In the genomic region with DNA sequence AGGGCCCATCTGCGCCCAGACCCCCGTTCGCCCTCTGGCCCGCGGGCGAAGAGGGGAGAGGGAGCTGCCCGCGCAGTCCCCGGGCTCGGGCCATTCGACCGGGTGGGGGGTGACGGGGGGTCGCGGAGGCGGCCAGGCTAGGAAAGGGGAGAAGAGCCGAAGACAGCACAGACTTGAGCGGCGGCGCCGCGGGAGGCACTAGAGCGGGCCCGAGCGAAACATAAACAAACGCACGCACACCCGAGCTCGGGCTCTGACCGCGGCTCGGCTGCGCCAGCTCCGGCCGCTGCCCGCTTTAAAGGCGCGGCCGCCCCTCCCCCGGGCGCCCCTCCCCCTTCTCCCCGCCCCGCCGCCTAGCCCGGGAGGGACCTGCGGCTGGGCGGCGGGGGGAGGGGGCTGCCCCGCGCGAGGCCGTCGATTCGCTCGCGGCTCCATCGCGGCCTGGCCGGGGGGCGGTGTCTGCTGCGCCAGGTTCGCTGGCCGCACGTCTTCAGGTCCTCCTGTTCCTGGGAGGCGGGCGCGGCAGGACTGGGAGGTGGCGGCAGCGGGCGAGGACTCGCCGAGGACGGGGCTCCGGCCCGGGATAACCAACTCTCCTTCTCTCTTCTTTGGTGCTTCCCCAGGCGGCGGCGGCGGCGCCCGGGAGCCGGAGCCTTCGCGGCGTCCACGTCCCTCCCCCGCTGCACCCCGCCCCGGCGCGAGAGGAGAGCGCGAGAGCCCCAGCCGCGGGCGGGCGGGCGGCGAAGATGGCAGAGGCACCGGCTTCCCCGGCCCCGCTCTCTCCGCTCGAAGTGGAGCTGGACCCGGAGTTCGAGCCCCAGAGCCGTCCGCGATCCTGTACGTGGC, we compare ENCODE assay signal across 8 cellular contexts. TPM values are rescaled to one million over a fixed set of nuclear protein-coding genes. Genes with fewer than 3 reads are reported as not detected.
DNase-seq lines count a peak whose midpoint lies in the region; ATAC-seq and TF ChIP-seq lines count a peak whose summit lies in the region.

A gene (plus strand): TSS at position 455 of the 846 bp plus-strand sequence. CDS start 292 bp downstream, at position 747.

- no peaks in the 10 kb centered on the region for H3K9me2 ChIP-seq in SK-N-SH

- peaks cover 41% of the 10 kb centered on the region for H3K4me1 Mint-ChIP-seq in activated naive CD8-positive, alpha-beta T cell treated with anti-CD3 and anti-CD28 coated beads, Interleukin-2, amount 10 ng/mL, durations not matched to agents 7 days and 5 days

- peak within 1 kb of the TSS; percentile 85 for H3K4me3 Mint-ChIP-seq in activated naive CD8-positive, alpha-beta T cell treated with anti-CD3 and anti-CD28 coated beads, Interleukin-2, amount 10 ng/mL, durations not matched to agents 7 days and 5 days

- TF ChIP-seq RAD21 in SK-N-SH (IDR thresholded peaks at IDR 0.05; ENCODE audit: low read length), result no peak

- H3K9me3 ChIP-seq in SK-N-SH, result 0 out of 2 replicates have a peak, but pooled peaks cover 3% of the 10 kb centered on the region
- no peaks in the 10 kb centered on the region for H3K9me3 ChIP-seq in thoracic aorta

- H3K36me3 ChIP-seq in SK-N-SH (replicated peaks in 1 of 2; ENCODE audit: control insufficient read depth in 1 of 2, insufficient read depth in 2 of 2, low read length in 1 of 2), result peaks cover 0 to 3% of the 10 kb centered on the region in 2 experiments
- no peaks in the 10 kb centered on the region for H3K36me3 ChIP-seq in thoracic aorta

- H3K27me3 ChIP-seq in SK-N-SH (ENCODE audit: insufficient read depth), result no peaks in the 10 kb centered on the region
- H3K27me3 ChIP-seq in thoracic aorta (replicated peaks; ENCODE audit: insufficient read depth), result no peaks in the 10 kb centered on the region

- peaks cover 8% of the 10 kb centered on the region for H3K36me3 Mint-ChIP-seq in activated naive CD8-positive, alpha-beta T cell treated with anti-CD3 and anti-CD28 coated beads, Interleukin-2, amount 10 ng/mL, durations not matched to agents 7 days and 5 days

- peak within 1 kb of the TSS; percentile 79 for H3K27ac Mint-ChIP-seq in activated naive CD8-positive, alpha-beta T cell treated with anti-CD3 and anti-CD28 coated beads, Interleukin-2, amount 10 ng/mL, durations not matched to agents 7 days and 5 days

- H3K27ac ChIP-seq in SK-N-SH (ENCODE audit: low read depth in 2 of 2, low read length in 1 of 2), result peak within 1 kb of the TSS; percentile 96 to 97
- peak within 1 kb of the TSS; percentile 100 for H3K27ac ChIP-seq in thoracic aorta

- peaks cover 36% of the 10 kb centered on the region for H3K79me2 ChIP-seq in SK-N-SH (ENCODE audit: insufficient read depth)

- peaks cover 30% of the 10 kb centered on the region for H3F3A ChIP-seq in SK-N-SH (replicated peaks; ENCODE audit: insufficient read depth)

- POLR2A ChIA-PET in SK-N-SH (lab: Yijun Ruan, JAX), result interaction anchor here (0.8 to 4.8 kb wide), 11 partner anchors 15 to 534 kb away, joined by 3 to 69 read pairs (median 4); a partner anchor contains a TSS
- POLR2A ChIA-PET in activated naive CD8-positive, alpha-beta T cell treated with anti-CD3 and anti-CD28 coated beads, Interleukin-2, amount 10 ng/mL, durations not matched to agents 7 days and 5 days (lab: Charles Lee), result interaction anchor here (0.6 to 3.1 kb wide), 5 partner anchors 120 to 822 kb away, joined by 4 to 18 read pairs (median 14); a partner anchor contains a TSS

- H2AFZ ChIP-seq in SK-N-SH (ENCODE audit: low read depth), result peak within 1 kb of the TSS; percentile 85

- CTCF ChIA-PET in SK-N-SH (lab: Yijun Ruan, JAX), result interaction anchor here (0.8 to 7.1 kb wide), 9 partner anchors 9 to 449 kb away, joined by 3 to 52 read pairs (median 4); no protein-coding TSS in a partner anchor

- no peak for TF ChIP-seq EP300 in SK-N-SH (IDR thresholded peaks at IDR 0.05; ENCODE audit: borderline replicate concordance in 1 of 2, low read depth in 1 of 2, low read length in 1 of 2)

- peak within 1 kb of the TSS; percentile 62 for H3K4me3 ChIP-seq in Jurkat, Clone E6-1 (ENCODE audit: low read length)
- H3K4me3 ChIP-seq in SK-N-SH (ENCODE audit: low read depth in 2 of 2, low read length in 1 of 2), result peak within 1 kb of the TSS; percentile 91 to 96
- H3K4me3 ChIP-seq in thoracic aorta, result peak within 1 kb of the TSS; percentile 98

- peak within 1 kb of the TSS; percentile 94 for H3K9ac ChIP-seq in SK-N-SH

- ATAC-seq in activated naive CD8-positive, alpha-beta T cell treated with anti-CD3 and anti-CD28 coated beads, Interleukin-2, amount 10 ng/mL, durations not matched to agents 7 days and 5 days (ENCODE audit: low read depth), result no peak
- peak; percentile 49 for ATAC-seq in thoracic aorta (ENCODE audit: insufficient number of reproducible peaks, low FRiP score, low read depth)
- ATAC-seq in HG03108 (IDR thresholded peaks at IDR 0.05; ENCODE audit: unreplicated experiment), result no peak

- H3K4me2 ChIP-seq in SK-N-SH, result peak within 1 kb of the TSS; percentile 99

- TF ChIP-seq CTCF in SK-N-SH (IDR thresholded peaks at IDR 0.05), result no peak
- no peak for TF ChIP-seq CTCF in thoracic aorta (IDR thresholded peaks at IDR 0.05)

- peaks cover 34% of the 10 kb centered on the region; the same call in 1 of the 2 replicates for H4K20me1 ChIP-seq in SK-N-SH (ENCODE audit: insufficient read depth)

- H3K4me1 ChIP-seq in SK-N-SH (ENCODE audit: control insufficient read depth in 1 of 2, insufficient read depth in 2 of 2, low read depth in 1 of 2, low read length in 1 of 2) (peaks cover 13 to 32% of the 10 kb centered on the region in 2 experiments; a peak in 3 of 4 replicates), thoracic aorta (ENCODE audit: control insufficient read depth in 1 of 2, low read depth in 2 of 2) (peaks cover 24 to 33% of the 10 kb centered on the region in 2 donors)

- WGBS in SK-N-SH (ENCODE audit: low lambda C conversion rate), result 0% methylated on average over 12 of the region's 110 CpGs

- H3K9me3 Mint-ChIP-seq in activated naive CD8-positive, alpha-beta T cell treated with anti-CD3 and anti-CD28 coated beads, Interleukin-2, amount 10 ng/mL, durations not matched to agents 7 days and 5 days, result no peaks in the 10 kb centered on the region

- peaks cover 11% of the 10 kb centered on the region for H3K27me3 Mint-ChIP-seq in activated naive CD8-positive, alpha-beta T cell treated with anti-CD3 and anti-CD28 coated beads, Interleukin-2, amount 10 ng/mL, durations not matched to agents 7 days and 5 days

- DNase-seq in DMS 273 (lab: John Stamatoyannopoulos, UW; ENCODE audit: unreplicated experiment) (peak; percentile 91), SK-N-SH (peak; percentile 94), glomerular visceral epithelial cell (ENCODE audit: extremely low spot score) (peak; percentile 97), occipital lobe (lab: John Stamatoyannopoulos, UW) (peak; percentile 71), thoracic aorta (ENCODE audit: low spot score) (peak; percentile 63)
- DNase-seq in Jurkat, Clone E6-1 (ENCODE audit: low read depth, low spot score), result no peak
- peak; percentile 74 for DNase-seq in activated naive CD8-positive, alpha-beta T cell treated with anti-CD3 and anti-CD28 coated beads, Interleukin-2, amount 10 ng/mL, durations not matched to agents 7 days and 5 days

TF ChIP-seq in SK-N-SH, 30 proteins besides CTCF, POLR2A, EP300 and RAD21 (continues in another document):
- TF ChIP-seq EZH2phosphoT487 (IDR thresholded peaks at IDR 0.05; ENCODE audit: borderline replicate concordance, low read depth) (no peak), FOXM1 (IDR thresholded peaks at IDR 0.05; ENCODE audit: low read depth) (0 out of 2 replicates have a peak, but pooled peaks have one; percentile 14), TAF1 (IDR thresholded peaks at IDR 0.05; ENCODE audit: borderline replicate concordance, low read depth, low read length) (peak; percentile 55; the same call in 1 of the 2 replicates), NRF1 (IDR thresholded peaks at IDR 0.05; ENCODE audit: low read depth, low read length) (0 out of 2 replicates have a peak, but pooled peaks have one; percentile 20), SIN3A (IDR thresholded peaks at IDR 0.05; ENCODE audit: borderline replicate concordance, low read depth, low read length) (no peak; the same call in 1 of the 2 replicates), CHD2 (IDR thresholded peaks at IDR 0.05; ENCODE audit: low read length, partially characterized antibody) (peak; percentile 79), POLR2AphosphoS5 (IDR thresholded peaks at IDR 0.05; ENCODE audit: low read depth, low read length) (peak; percentile 90)
- TF ChIP-seq, protein P1, sequence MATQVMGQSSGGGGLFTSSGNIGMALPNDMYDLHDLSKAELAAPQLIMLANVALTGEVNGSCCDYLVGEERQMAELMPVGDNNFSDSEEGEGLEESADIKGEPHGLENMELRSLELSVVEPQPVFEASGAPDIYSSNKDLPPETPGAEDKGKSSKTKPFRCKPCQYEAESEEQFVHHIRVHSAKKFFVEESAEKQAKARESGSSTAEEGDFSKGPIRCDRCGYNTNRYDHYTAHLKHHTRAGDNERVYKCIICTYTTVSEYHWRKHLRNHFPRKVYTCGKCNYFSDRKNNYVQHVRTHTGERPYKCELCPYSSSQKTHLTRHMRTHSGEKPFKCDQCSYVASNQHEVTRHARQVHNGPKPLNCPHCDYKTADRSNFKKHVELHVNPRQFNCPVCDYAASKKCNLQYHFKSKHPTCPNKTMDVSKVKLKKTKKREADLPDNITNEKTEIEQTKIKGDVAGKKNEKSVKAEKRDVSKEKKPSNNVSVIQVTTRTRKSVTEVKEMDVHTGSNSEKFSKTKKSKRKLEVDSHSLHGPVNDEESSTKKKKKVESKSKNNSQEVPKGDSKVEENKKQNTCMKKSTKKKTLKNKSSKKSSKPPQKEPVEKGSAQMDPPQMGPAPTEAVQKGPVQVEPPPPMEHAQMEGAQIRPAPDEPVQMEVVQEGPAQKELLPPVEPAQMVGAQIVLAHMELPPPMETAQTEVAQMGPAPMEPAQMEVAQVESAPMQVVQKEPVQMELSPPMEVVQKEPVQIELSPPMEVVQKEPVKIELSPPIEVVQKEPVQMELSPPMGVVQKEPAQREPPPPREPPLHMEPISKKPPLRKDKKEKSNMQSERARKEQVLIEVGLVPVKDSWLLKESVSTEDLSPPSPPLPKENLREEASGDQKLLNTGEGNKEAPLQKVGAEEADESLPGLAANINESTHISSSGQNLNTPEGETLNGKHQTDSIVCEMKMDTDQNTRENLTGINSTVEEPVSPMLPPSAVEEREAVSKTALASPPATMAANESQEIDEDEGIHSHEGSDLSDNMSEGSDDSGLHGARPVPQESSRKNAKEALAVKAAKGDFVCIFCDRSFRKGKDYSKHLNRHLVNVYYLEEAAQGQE (IDR thresholded peaks at IDR 0.05; ENCODE audit: low read depth, low read length), result no peak

RNA-seq across cellular contexts. Expression of the gene that starts here (rescaled TPM):
- 9.7 TPM for polyA plus RNA-seq in Jurkat, Clone E6-1 (2012; ENCODE audit: insufficient read depth, insufficient read length)
- 8.1 and 8.5 TPM in 2 replicates for polyA plus RNA-seq in SK-N-SH (2012; rRNA removed)
- 7.5 and 8.1 TPM in 2 replicates for polyA plus RNA-seq in SK-N-SH (2012; cell fraction: cytosol; rRNA removed)
- 5.9 and 8.0 TPM in 2 replicates for polyA plus RNA-seq in SK-N-SH (2012; cell fraction: nucleus; rRNA removed)
- total RNA-seq in activated naive CD8-positive, alpha-beta T cell treated with anti-CD3 and anti-CD28 coated beads, Interleukin-2, amount 10 ng/mL, durations not matched to agents 7 days and 5 days, result 10 to 100 TPM; 20.0 to 21.2 TPM
- total RNA-seq in occipital lobe, result 56.0 TPM
- total RNA-seq in thoracic aorta, result 100 to 1,000 TPM; 106 to 149 TPM
